Comparison of ENCODE assay signal across 17 cellular contexts in the genomic region with DNA sequence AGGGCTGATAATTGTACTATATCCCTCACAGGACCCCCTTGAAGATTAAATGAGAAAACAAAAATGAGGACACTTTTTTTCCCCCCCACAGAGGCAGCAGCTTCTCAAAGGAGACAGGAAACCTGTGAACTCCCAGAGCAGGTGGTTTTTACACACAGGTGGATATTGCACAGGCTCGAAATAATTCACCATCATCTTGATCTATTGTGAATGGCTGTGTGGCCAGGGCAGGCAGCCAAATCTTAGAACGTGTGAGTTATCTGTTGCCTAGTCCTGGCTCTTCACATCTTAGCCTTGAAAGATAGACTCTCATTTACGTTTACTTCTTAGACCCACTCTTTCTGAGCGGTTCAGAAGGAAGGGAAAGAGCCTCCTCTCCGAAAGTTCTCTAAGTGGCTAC. TPM values are rescaled to one million over a fixed set of nuclear protein-coding genes. Genes with fewer than 3 reads are reported as not detected.
"Had no signal": no experiment of that assay in that cellular context is flagged by ENCODE, and none has a peak within 500 bp of the region (broad histone marks: within the 10 kb centered on the region; RNA-seq: fewer than 3 reads in every experiment).

No MANE protein-coding gene starts in this region.

- H3K9me3 Mint-ChIP-seq: activated CD4-positive, alpha-beta memory T cell treated with anti-CD3 and anti-CD28 coated beads for 36 hours; activated naive CD4-positive, alpha-beta T cell treated with anti-CD3 and anti-CD28 coated beads, Interleukin-2, amount 50 U/mL, for 24 hours; activated T-cell treated with anti-CD3 and anti-CD28 coated beads, Interleukin-2, amount 50 U/mL, for 24 hours; nephron had no signal

- DNase-seq: activated T-cell treated with anti-CD3 and anti-CD28 coated beads, Interleukin-2, amount 50 U/mL, for 24 hours; amygdala; caudate nucleus; hypothalamus; mesenchymal stem cell; occipital lobe; small intestine; stimulated activated CD4-positive, alpha-beta T cell treated with anti-CD3 and anti-CD28 coated beads, Interleukin-4, amount 100 ng/mL, for 24 hours; stimulated activated naive CD4-positive, alpha-beta T cell treated with Interleukin-2 at 50 U/mL for 16 hours had no signal

- H3K27me3 Mint-ChIP-seq: activated CD4-positive, alpha-beta memory T cell treated with anti-CD3 and anti-CD28 coated beads for 36 hours had no signal

- H3K27ac ChIP-seq: body of pancreas, esophagus muscularis mucosa, right atrium auricular region had no signal

- H3K9me3 ChIP-seq: body of pancreas, esophagus muscularis mucosa, right atrium auricular region had no signal

- H3K27me3 ChIP-seq: body of pancreas, esophagus muscularis mucosa, right atrium auricular region had no signal

- H3K4me3 ChIP-seq: body of pancreas, esophagus muscularis mucosa, right atrium auricular region had no signal

- H3K36me3 ChIP-seq: esophagus muscularis mucosa, right atrium auricular region had no signal

- H3K27ac Mint-ChIP-seq: activated CD4-positive, alpha-beta memory T cell treated with anti-CD3 and anti-CD28 coated beads for 36 hours; activated naive CD4-positive, alpha-beta T cell treated with anti-CD3 and anti-CD28 coated beads, Interleukin-2, amount 50 U/mL, for 24 hours; activated T-cell treated with anti-CD3 and anti-CD28 coated beads, Interleukin-2, amount 50 U/mL, for 24 hours; nephron had no signal

- ATAC-seq: body of pancreas had no signal

- H3K4me3 Mint-ChIP-seq: activated CD8-positive, alpha-beta memory T cell treated with anti-CD3 and anti-CD28 coated beads, Interleukin-2, amount 10 ng/mL, durations not matched to agents 7 days and 5 days; activated T-cell treated with anti-CD3 and anti-CD28 coated beads, Interleukin-2, amount 50 U/mL, for 24 hours; nephron had no signal

RNA-seq across cellular contexts. Expression of gene OLFML1, which starts 52.0 kb away (rescaled TPM):
- total RNA-seq: activated CD4-positive, alpha-beta memory T cell treated with anti-CD3 and anti-CD28 coated beads for 36 hours; activated CD8-positive, alpha-beta memory T cell treated with anti-CD3 and anti-CD28 coated beads, Interleukin-2, amount 10 ng/mL, durations not matched to agents 7 days and 5 days; kidney epithelial cell had no signal
